1 cellular context compared by ENCODE assay signal in the genomic region with DNA sequence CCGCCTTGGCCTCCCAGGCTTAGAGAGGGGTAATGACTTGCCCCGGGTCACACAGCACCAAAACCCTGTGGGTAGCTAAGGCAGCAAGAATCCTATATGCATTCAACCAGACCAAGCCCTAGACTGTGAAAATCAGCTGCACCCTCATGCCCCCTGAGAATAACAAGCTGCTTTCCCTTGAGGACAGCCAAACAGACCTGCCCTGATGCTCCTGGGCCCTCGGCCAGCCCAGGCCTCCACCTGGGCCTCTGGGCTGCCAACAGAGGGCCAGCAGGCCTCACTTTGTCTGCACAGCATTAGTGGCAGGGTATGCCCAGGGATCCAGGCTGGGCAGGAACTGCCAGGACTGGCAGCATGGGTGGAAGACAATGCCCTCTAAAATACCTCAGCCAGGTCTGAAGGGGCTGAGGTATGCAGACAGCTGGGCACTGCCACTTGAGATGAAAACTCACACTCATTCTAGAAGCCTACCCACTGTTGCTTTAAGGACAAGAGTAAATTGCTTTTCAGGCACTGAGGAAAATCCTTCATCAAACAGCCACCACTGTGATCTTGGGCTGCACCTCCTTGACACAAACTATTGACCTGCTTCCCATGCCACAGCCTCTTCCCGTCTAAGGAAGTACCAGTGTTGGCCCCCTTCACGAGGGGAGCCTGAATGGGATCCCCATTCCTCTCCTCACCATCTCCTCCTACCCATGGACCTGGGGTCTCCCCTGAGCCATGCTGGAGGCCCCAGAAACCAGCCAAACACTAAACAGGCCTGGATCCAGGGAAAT.
A peak's percentile ranks its signal among the peaks of the same experiment; 100 is the strongest.
TF ChIP-seq lines count a peak whose summit lies in the region.

No MANE protein-coding gene starts in this region.

TF ChIP-seq in HCT116, 20 proteins besides CTCF, POLR2A, EP300 and RAD21:
- TF ChIP-seq ZFX (IDR thresholded peaks at IDR 0.05) (0 out of 2 replicates have a peak, but pooled peaks have one; percentile 23), SIN3A (IDR thresholded peaks at IDR 0.05; ENCODE audit: low read depth) (no peak)
TF ChIP-seq in HCT116: peak in this region for 1.
